Comparison of ENCODE assay signal across 1 cellular context in the genomic region with DNA sequence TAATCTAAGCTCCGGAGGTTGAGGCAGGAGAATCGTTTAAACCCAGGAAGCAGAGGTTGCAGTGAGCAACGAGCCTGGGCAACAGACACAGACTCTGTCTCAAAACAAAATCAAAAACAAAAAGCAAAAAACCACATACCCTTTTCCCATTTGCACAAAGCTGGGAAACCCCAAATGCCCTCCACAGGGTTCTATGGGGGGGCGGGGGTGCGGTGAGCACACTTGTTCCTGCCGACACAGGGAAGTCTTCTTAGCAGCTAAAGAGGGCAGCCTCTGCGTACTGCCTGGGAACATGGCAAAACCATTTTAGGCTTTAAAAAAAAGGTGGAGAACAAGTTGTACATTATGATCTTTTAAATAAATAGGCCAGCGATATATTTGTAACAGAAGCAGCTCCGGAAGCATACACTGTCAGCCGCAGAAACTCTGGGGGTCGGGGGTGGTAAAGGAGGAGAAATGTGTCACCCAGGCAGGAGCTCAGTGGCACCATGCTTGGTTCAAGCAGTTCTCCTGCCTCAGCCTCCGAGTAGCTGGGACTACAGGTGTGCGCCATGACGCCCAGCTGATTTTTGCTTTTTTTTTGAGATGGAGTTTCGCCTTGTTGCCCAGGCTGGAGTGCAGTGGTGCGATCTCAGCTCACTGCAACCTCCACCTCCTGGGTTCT.
TF ChIP-seq lines count a peak whose summit lies in the region.

No MANE protein-coding gene starts in this region.

TF ChIP-seq in HepG2, 621 proteins besides CTCF, POLR2A, EP300 and RAD21:
- TF ChIP-seq ZNF563 (CRISPR knock-in tag; IDR thresholded peaks at IDR 0.05) (0 out of 2 replicates have a peak, but pooled peaks have one; percentile 33), FOXK2 (IDR thresholded peaks at IDR 0.05) (peak; percentile 17; the same call in 1 of the 2 replicates), ZNF501 (CRISPR knock-in tag; IDR thresholded peaks at IDR 0.05) (0 out of 2 replicates have a peak, but pooled peaks have one; percentile 17)
- TF ChIP-seq, protein P1, sequence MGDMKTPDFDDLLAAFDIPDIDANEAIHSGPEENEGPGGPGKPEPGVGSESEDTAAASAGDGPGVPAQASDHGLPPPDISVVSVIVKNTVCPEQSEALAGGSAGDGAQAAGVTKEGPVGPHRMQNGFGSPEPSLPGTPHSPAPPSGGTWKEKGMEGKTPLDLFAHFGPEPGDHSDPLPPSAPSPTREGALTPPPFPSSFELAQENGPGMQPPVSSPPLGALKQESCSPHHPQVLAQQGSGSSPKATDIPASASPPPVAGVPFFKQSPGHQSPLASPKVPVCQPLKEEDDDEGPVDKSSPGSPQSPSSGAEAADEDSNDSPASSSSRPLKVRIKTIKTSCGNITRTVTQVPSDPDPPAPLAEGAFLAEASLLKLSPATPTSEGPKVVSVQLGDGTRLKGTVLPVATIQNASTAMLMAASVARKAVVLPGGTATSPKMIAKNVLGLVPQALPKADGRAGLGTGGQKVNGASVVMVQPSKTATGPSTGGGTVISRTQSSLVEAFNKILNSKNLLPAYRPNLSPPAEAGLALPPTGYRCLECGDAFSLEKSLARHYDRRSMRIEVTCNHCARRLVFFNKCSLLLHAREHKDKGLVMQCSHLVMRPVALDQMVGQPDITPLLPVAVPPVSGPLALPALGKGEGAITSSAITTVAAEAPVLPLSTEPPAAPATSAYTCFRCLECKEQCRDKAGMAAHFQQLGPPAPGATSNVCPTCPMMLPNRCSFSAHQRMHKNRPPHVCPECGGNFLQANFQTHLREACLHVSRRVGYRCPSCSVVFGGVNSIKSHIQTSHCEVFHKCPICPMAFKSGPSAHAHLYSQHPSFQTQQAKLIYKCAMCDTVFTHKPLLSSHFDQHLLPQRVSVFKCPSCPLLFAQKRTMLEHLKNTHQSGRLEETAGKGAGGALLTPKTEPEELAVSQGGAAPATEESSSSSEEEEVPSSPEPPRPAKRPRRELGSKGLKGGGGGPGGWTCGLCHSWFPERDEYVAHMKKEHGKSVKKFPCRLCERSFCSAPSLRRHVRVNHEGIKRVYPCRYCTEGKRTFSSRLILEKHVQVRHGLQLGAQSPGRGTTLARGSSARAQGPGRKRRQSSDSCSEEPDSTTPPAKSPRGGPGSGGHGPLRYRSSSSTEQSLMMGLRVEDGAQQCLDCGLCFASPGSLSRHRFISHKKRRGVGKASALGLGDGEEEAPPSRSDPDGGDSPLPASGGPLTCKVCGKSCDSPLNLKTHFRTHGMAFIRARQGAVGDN (CRISPR knock-in tag; IDR thresholded peaks at IDR 0.05): peak; percentile 38
